1 cellular context compared by ENCODE assay signal in genomic region chr6:114659513-114659912, GRCh38.
TF ChIP-seq lines count a peak whose summit lies in the region.

No MANE protein-coding gene starts in this region.

TF ChIP-seq in HEK293, 187 proteins besides CTCF, POLR2A, EP300 and RAD21 (continued from another document):
- TF ChIP-seq ZBTB11 (tag by site-specific recombination; conservative IDR thresholded peaks at IDR 0.05; ENCODE audit: low read depth) (no peak), ZNF707 (tag by site-specific recombination; IDR thresholded peaks at IDR 0.05) (peak; percentile 72)
